ENCODE assay signal across 30 cellular contexts in genomic region chr4:15944895-15945294, GRCh38. TPM values are rescaled to one million over a fixed set of nuclear protein-coding genes. Genes with fewer than 3 reads are reported as not detected.
A peak's percentile ranks its signal among the peaks of the same experiment; 100 is the strongest.
DNase-seq lines count a peak whose midpoint lies in the region; ATAC-seq and TF ChIP-seq lines count a peak whose summit lies in the region.
"Had no signal": no experiment of that assay in that cellular context is flagged by ENCODE, and none has a peak within 500 bp of the region (broad histone marks: within the 10 kb centered on the region; RNA-seq: fewer than 3 reads in every experiment).

No MANE protein-coding gene starts in this region.

- H3K36me3 ChIP-seq in hepatocyte (replicated peaks; ENCODE audit: insufficient read depth, low read depth) (no peaks in the 10 kb centered on the region), GM23248 (ENCODE audit: low read depth) (no peaks in the 10 kb centered on the region)
- H3K36me3 ChIP-seq: BE2C, BLaER1 had no signal

- H3K9me3 Mint-ChIP-seq in activated naive CD4-positive, alpha-beta T cell treated with anti-CD3 and anti-CD28 coated beads, Interleukin-2, amount 50 U/mL, for 24 hours = no peaks in the 10 kb centered on the region
- H3K9me3 Mint-ChIP-seq in activated naive CD4-positive, alpha-beta T cell treated with anti-CD3 and anti-CD28 coated beads, Interleukin-2, amount 50 U/mL, for 72 hours = no peaks in the 10 kb centered on the region
- H3K9me3 Mint-ChIP-seq in immature natural killer cell (peaks cover 0 to 2% (median 0%) of the 10 kb centered on the region in 6 donors), MCF 10A (ENCODE audit: unreplicated experiment) (no peaks in the 10 kb centered on the region)
- H3K9me3 Mint-ChIP-seq in natural killer cell treated with Interleukin-12 subunit alpha and Interleukin-12 subunit beta and Interleukin-15 and Interleukin-18, amount 100 ng/mL, for 72 hours = no peaks in the 10 kb centered on the region
- H3K9me3 Mint-ChIP-seq: CD4-positive, alpha-beta memory T cell; CD8-positive, alpha-beta memory T cell had no signal

- H3K27me3 Mint-ChIP-seq in activated naive CD4-positive, alpha-beta T cell treated with anti-CD3 and anti-CD28 coated beads, Interleukin-2, amount 50 U/mL, for 24 hours = no peaks in the 10 kb centered on the region
- peaks cover 0 to 3% (median 0%) of the 10 kb centered on the region in 3 donors for H3K27me3 Mint-ChIP-seq in immature natural killer cell (ENCODE audit: low read depth in 3 of 3)
- H3K27me3 Mint-ChIP-seq in natural killer cell treated with Interleukin-12 subunit alpha and Interleukin-12 subunit beta and Interleukin-15 and Interleukin-18, amount 100 ng/mL, for 72 hours = peaks cover 3 to 8% of the 10 kb centered on the region in 2 donors
- no peaks in the 10 kb centered on the region for H3K27me3 Mint-ChIP-seq in MCF 10A (ENCODE audit: insufficient read depth, unreplicated experiment)
- H3K27me3 Mint-ChIP-seq: CD4-positive, CD25-positive, alpha-beta regulatory T cell had no signal

- BruUV-seq in MCF 10A (replicated peaks; lab: Mats Ljungman, UMichigan) = no TSS peak

- POLR2A ChIA-PET in MCF 10A (lab: Yijun Ruan, JAX) = no interaction called here

- no peak overlapping the region for H3K9ac ChIP-seq in GM23248
- H3K9ac ChIP-seq: BLaER1 had no signal

- H3K4me1 Mint-ChIP-seq in activated naive CD4-positive, alpha-beta T cell treated with anti-CD3 and anti-CD28 coated beads, Interleukin-2, amount 50 U/mL, for 24 hours = no peaks in the 10 kb centered on the region
- peaks cover 11 to 18% of the 10 kb centered on the region in 2 donors for H3K4me1 Mint-ChIP-seq in immature natural killer cell
- H3K4me1 Mint-ChIP-seq in natural killer cell treated with Interleukin-12 subunit alpha and Interleukin-12 subunit beta and Interleukin-15 and Interleukin-18, amount 100 ng/mL, for 72 hours (ENCODE audit: low read depth in 2 of 2) = peaks cover 14 to 15% of the 10 kb centered on the region in 2 donors
- H3K4me1 Mint-ChIP-seq in MCF 10A (ENCODE audit: insufficient read depth, unreplicated experiment) = peaks cover 20% of the 10 kb centered on the region
- H3K4me1 Mint-ChIP-seq: CD4-positive, alpha-beta memory T cell; CD4-positive, CD25-positive, alpha-beta regulatory T cell; CD8-positive, alpha-beta memory T cell had no signal

- H3K4me3 Mint-ChIP-seq in activated naive CD4-positive, alpha-beta T cell treated with anti-CD3 and anti-CD28 coated beads, Interleukin-2, amount 50 U/mL, for 24 hours = no peak overlapping the region
- H3K4me3 Mint-ChIP-seq in immature natural killer cell (peak overlapping the region in 2 of 5 donors; percentile 6 to 24), MCF 10A (ENCODE audit: unreplicated experiment) (no peak overlapping the region)
- H3K4me3 Mint-ChIP-seq in natural killer cell treated with Interleukin-12 subunit alpha and Interleukin-12 subunit beta and Interleukin-15 and Interleukin-18, amount 100 ng/mL, for 72 hours = peak overlapping the region; percentile 8
- H3K4me3 Mint-ChIP-seq: CD14-positive monocyte; CD4-positive, alpha-beta memory T cell; CD4-positive, CD25-positive, alpha-beta regulatory T cell; CD8-positive, alpha-beta memory T cell had no signal

- no peak for DNase-seq in activated naive CD4-positive, alpha-beta T cell treated with anti-CD3 and anti-CD28 coated beads, Interleukin-2, amount 50 U/mL, for 72 hours (ENCODE audit: low spot score in 2 of 2)
- DNase-seq in hepatocyte (ENCODE audit: low spot score) (no peak), immature natural killer cell (peak; percentile 24 to 25 (median 24)), GM23248 (no peak), MCF 10A (ENCODE audit: unreplicated experiment) (no peak), NCI-H82 treated with DMSO at 0.1 percent for 48 hours (lab: John Stamatoyannopoulos, UW; ENCODE audit: unreplicated experiment) (no peak)
- no peak for DNase-seq in natural killer cell treated with Interleukin-12 subunit alpha and Interleukin-12 subunit beta and Interleukin-15 and Interleukin-18, amount 100 ng/mL, for 72 hours (ENCODE audit: low spot score)
- DNase-seq: 8988T; ACHN; BE2C; C1 segment of cervical spinal cord; CD4-positive, alpha-beta memory T cell; CD4-positive, CD25-positive, alpha-beta regulatory T cell; CD8-positive, alpha-beta memory T cell; COR-L47; DMS 273 treated with DMSO at 0.1 percent for 48 hours; DMS153; DMS53; DMS79; DND-41; EL; GDM1 had no signal

- no peak for TF ChIP-seq CTCF in hepatocyte (IDR thresholded peaks at IDR 0.05; ENCODE audit: poor library complexity)
- no peak for TF ChIP-seq CTCF in MCF 10A (IDR thresholded peaks at IDR 0.05; ENCODE audit: unreplicated experiment)

- H3K9me3 ChIP-seq in hepatocyte (ENCODE audit: low read depth) = no peaks in the 10 kb centered on the region
- no peaks in the 10 kb centered on the region for H3K9me3 ChIP-seq in GM23248 (ENCODE audit: low read depth)
- H3K9me3 ChIP-seq: BE2C, BLaER1 had no signal

- H3K27ac Mint-ChIP-seq in activated naive CD4-positive, alpha-beta T cell treated with anti-CD3 and anti-CD28 coated beads, Interleukin-2, amount 50 U/mL, for 24 hours = peak overlapping the region; percentile 8
- H3K27ac Mint-ChIP-seq in activated naive CD4-positive, alpha-beta T cell treated with anti-CD3 and anti-CD28 coated beads, Interleukin-2, amount 50 U/mL, for 72 hours = no peak overlapping the region
- peak overlapping the region in 3 of 6 donors; percentile 32 to 62 (median 55) for H3K27ac Mint-ChIP-seq in immature natural killer cell
- H3K27ac Mint-ChIP-seq in natural killer cell treated with Interleukin-12 subunit alpha and Interleukin-12 subunit beta and Interleukin-15 and Interleukin-18, amount 100 ng/mL, for 72 hours = no peak overlapping the region
- H3K27ac Mint-ChIP-seq in MCF 10A (ENCODE audit: low read depth, unreplicated experiment) = no peak overlapping the region
- H3K27ac Mint-ChIP-seq: CD4-positive, alpha-beta memory T cell; CD4-positive, CD25-positive, alpha-beta regulatory T cell had no signal

- CTCF ChIA-PET in MCF 10A (lab: Yijun Ruan, JAX) = interaction anchor here (0.6 to 12.1 kb wide), 3 partner anchors 63 to 492 kb away, joined by 4 to 357 read pairs (median 31); no protein-coding TSS in a partner anchor

- no peaks in the 10 kb centered on the region for H3K36me3 Mint-ChIP-seq in activated naive CD4-positive, alpha-beta T cell treated with anti-CD3 and anti-CD28 coated beads, Interleukin-2, amount 50 U/mL, for 24 hours
- H3K36me3 Mint-ChIP-seq in activated naive CD4-positive, alpha-beta T cell treated with anti-CD3 and anti-CD28 coated beads, Interleukin-2, amount 50 U/mL, for 72 hours = no peaks in the 10 kb centered on the region
- H3K36me3 Mint-ChIP-seq in immature natural killer cell (peaks cover 0 to 17% (median 5%) of the 10 kb centered on the region in 3 donors), MCF 10A (ENCODE audit: insufficient read depth, unreplicated experiment) (peaks cover 5% of the 10 kb centered on the region)
- no peaks in the 10 kb centered on the region for H3K36me3 Mint-ChIP-seq in natural killer cell treated with Interleukin-12 subunit alpha and Interleukin-12 subunit beta and Interleukin-15 and Interleukin-18, amount 100 ng/mL, for 72 hours
- H3K36me3 Mint-ChIP-seq: CD14-positive monocyte; CD4-positive, alpha-beta memory T cell; CD4-positive, CD25-positive, alpha-beta regulatory T cell had no signal

- H3K27me3 ChIP-seq in hepatocyte = no peaks in the 10 kb centered on the region
- H3K27me3 ChIP-seq in GM23248 (replicated peaks; ENCODE audit: insufficient read depth) = no peaks in the 10 kb centered on the region; the same call in 1 of the 2 replicates
- H3K27me3 ChIP-seq: BLaER1 had no signal

- in situ Hi-C loops in GM23248 (cut with MboI) = no loop called here

- H4K20me1 ChIP-seq in hepatocyte (ENCODE audit: insufficient read depth, poor library complexity, severe bottlenecking) (no peaks in the 10 kb centered on the region), GM23248 (ENCODE audit: insufficient read depth) (no peaks in the 10 kb centered on the region)
- H4K20me1 ChIP-seq: BLaER1 had no signal

- intact Hi-C loops in MCF 10A (cut with micrococcal nuclease) = no loop called here

- H2AFZ ChIP-seq in hepatocyte = no peak overlapping the region
- H2AFZ ChIP-seq in GM23248 = no peak overlapping the region

- H3F3A ChIP-seq in GM23248 (ENCODE audit: insufficient read depth) = no peaks in the 10 kb centered on the region

- 100% methylated on average over 2 of the region's 2 CpGs for WGBS in hepatocyte (ENCODE audit: low lambda C conversion rate, missing lambda C conversion rate)
- WGBS in GM23248 (ENCODE audit: low coverage in 1 of 2, low lambda C conversion rate in 2 of 2, missing lambda C conversion rate in 2 of 2), 2 experiments = 40 to 56% methylated on average over 2 of the region's 2 CpGs

- H3K4me2 ChIP-seq in hepatocyte = no peak overlapping the region
- H3K4me2 ChIP-seq in GM23248 (ENCODE audit: unreplicated experiment) = no peak overlapping the region
- H3K4me2 ChIP-seq: BLaER1 had no signal

- no peaks in the 10 kb centered on the region for H3K79me2 ChIP-seq in hepatocyte
- H3K79me2 ChIP-seq in GM23248 (ENCODE audit: insufficient read depth) = no peaks in the 10 kb centered on the region

- H3K27ac ChIP-seq in hepatocyte (peak overlapping the region; percentile 36), GM23248 (no peak overlapping the region)
- H3K27ac ChIP-seq: BLaER1 had no signal

- ATAC-seq in activated naive CD4-positive, alpha-beta T cell treated with anti-CD3 and anti-CD28 coated beads, Interleukin-2, amount 50 U/mL, for 72 hours = no peak
- no peak for ATAC-seq in natural killer cell treated with Interleukin-12 subunit alpha and Interleukin-12 subunit beta and Interleukin-15 and Interleukin-18, amount 100 ng/mL, for 72 hours
- ATAC-seq: GM12878 had no signal

- no peak overlapping the region for H3K4me3 ChIP-seq in hepatocyte
- H3K4me3 ChIP-seq in GM23248 = no peak overlapping the region
- H3K4me3 ChIP-seq: BLaER1, GM12878 had no signal

- H3K4me1 ChIP-seq in hepatocyte (ENCODE audit: insufficient read depth) (no peaks in the 10 kb centered on the region), GM23248 (ENCODE audit: insufficient read depth) (no peaks in the 10 kb centered on the region)
- H3K4me1 ChIP-seq: BE2C, BLaER1 had no signal

- no peaks in the 10 kb centered on the region for H3K9me2 ChIP-seq in hepatocyte (replicated peaks; ENCODE audit: insufficient read depth)
- H3K9me2 ChIP-seq in GM23248 (ENCODE audit: insufficient read depth) = no peaks in the 10 kb centered on the region

RNA-seq across cellular contexts. Expression of gene FGFBP1, which starts 6.4 kb away (rescaled TPM):
- total RNA-seq in activated naive CD4-positive, alpha-beta T cell treated with anti-CD3 and anti-CD28 coated beads, Interleukin-2, amount 50 U/mL, for 72 hours = not detected
- 2.2 and 2.8 TPM in 2 replicates for total RNA-seq in hepatocyte
- 1.7 and 1.8 TPM in 2 replicates for polyA plus RNA-seq in hepatocyte
- under 1 TPM in 1 of 3 donors, not detected in 2; 0.53 TPM for polyA plus RNA-seq in immature natural killer cell
- not detected for total RNA-seq in natural killer cell treated with Interleukin-12 subunit alpha and Interleukin-12 subunit beta and Interleukin-15 and Interleukin-18, amount 100 ng/mL, for 72 hours
- not detected in 2 replicates for total RNA-seq in GM23248 (2014; rRNA removed; shearing (Covaris generic))
- polyA plus RNA-seq in GM23248 (2016; fragmentation: Nextera tagmentation; extraction: Ambion mirVana) = not detected in 2 replicates
- total RNA-seq in MCF 10A (2022) = 9.5 and 13.8 TPM in 2 replicates
- total RNA-seq: A673; CD4-positive, alpha-beta memory T cell; CD4-positive, CD25-positive, alpha-beta regulatory T cell; CD8-positive, alpha-beta memory T cell; G401 had no signal
- polyA plus RNA-seq: AG04450; CD14-positive monocyte; CD4-positive, alpha-beta memory T cell; CD4-positive, CD25-positive, alpha-beta regulatory T cell; CD8-positive, alpha-beta memory T cell had no signal

RNA-seq across cellular contexts. Expression of gene FGFBP2, which starts 18.1 kb away (rescaled TPM):
- 1 to 10 TPM; 1.2 to 5.6 TPM for total RNA-seq in activated naive CD4-positive, alpha-beta T cell treated with anti-CD3 and anti-CD28 coated beads, Interleukin-2, amount 50 U/mL, for 72 hours
- total RNA-seq in hepatocyte (5.2 and 7.3 TPM in 2 replicates), MCF 10A (2022) (not detected in 2 replicates)
- polyA plus RNA-seq in hepatocyte (1.7 and 2.2 TPM in 2 replicates), immature natural killer cell (1,000 to 10,000 TPM; 1,171 to 1,886 (median 1,278) TPM), GM23248 (2016; fragmentation: Nextera tagmentation; extraction: Ambion mirVana) (not detected in 2 replicates)
- total RNA-seq in natural killer cell treated with Interleukin-12 subunit alpha and Interleukin-12 subunit beta and Interleukin-15 and Interleukin-18, amount 100 ng/mL, for 72 hours = 10 to 100 TPM in 1 of 2 donors, 1 to 10 TPM in 1; 5.1 to 12.4 TPM
- total RNA-seq in GM23248 (2014; rRNA removed; shearing (Covaris generic)) = not detected in 2 replicates
- total RNA-seq: A673, Daoy, G401, GM12878 had no signal
- polyA plus RNA-seq: AG04450 had no signal

Comparison
In these comparisons a context has a peak if more than half of its experiments do, and no peak if none do; other contexts are left out.
1. DNase-seq: peak in immature natural killer cell (3 of 3); none in activated naive CD4-positive, alpha-beta T cell treated with anti-CD3 and anti-CD28 coated beads, Interleukin-2, amount 50 U/mL, for 72 hours (0 of 2), hepatocyte (single experiment), natural killer cell treated with Interleukin-12 subunit alpha and Interleukin-12 subunit beta and Interleukin-15 and Interleukin-18, amount 100 ng/mL, for 72 hours (single experiment), GM23248 (single experiment), MCF 10A (single experiment) and NCI-H82 treated with DMSO at 0.1 percent for 48 hours (single experiment).